9 cellular contexts compared by ENCODE assay signal in the genomic region with DNA sequence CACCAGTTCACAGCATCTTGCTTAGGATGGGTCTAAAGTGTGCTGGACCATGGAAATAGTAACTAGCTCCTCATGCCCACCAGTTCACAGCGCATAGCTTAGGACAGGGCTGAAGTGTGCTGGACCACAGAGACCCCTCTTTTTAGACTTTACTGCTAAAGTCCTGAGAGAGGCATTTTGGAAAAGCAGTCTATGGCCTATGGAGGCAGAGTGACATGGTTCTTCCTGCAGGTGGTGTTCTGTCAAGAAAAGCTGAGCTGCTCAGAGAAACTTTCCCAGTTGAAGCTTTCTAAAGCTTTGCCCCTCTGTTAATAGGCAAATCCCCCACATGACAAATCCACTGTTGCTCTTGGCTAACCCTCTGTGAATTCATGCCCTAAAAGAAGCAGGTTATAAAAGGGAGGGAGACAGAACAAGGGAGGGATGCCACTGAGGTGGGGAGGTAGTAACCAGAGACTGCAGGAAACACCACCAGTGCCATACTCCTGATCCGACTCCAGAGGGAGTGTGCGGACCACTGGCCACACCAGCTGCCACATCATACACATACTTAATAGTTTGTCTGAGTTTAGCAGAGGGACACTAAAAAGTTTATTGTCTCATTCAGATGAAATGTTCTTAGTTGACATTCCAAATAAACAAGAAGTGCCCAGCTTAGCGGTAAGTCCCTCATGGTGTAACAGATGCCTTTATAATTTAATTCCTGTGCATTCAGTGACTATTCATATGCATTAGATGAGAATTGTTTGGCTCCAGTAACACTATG.
DNase-seq lines count a peak whose midpoint lies in the region; ATAC-seq and TF ChIP-seq lines count a peak whose summit lies in the region.
"Had no signal": no experiment of that assay in that cellular context is flagged by ENCODE, and none has a peak within 500 bp of the region (broad histone marks: within the 10 kb centered on the region; RNA-seq: fewer than 3 reads in every experiment).

No MANE protein-coding gene starts in this region.

- H3K4me3 ChIP-seq in right atrium auricular region (no peak overlapping the region), Peyer's patch (no peak overlapping the region), uterus (no peak overlapping the region), esophagus squamous epithelium (no peak overlapping the region)

- H3K27ac ChIP-seq in right atrium auricular region (no peak overlapping the region), Peyer's patch (no peak overlapping the region), uterus (no peak overlapping the region), esophagus squamous epithelium (no peak overlapping the region)

- TF ChIP-seq CTCF in right atrium auricular region (IDR thresholded peaks at IDR 0.05) (peak in 1 of 2 donors; percentile 52), Peyer's patch (IDR thresholded peaks at IDR 0.05) (peak in 4 of 6 experiments; percentile 7 to 39 (median 31)), uterus (IDR thresholded peaks at IDR 0.05) (peak; percentile 41 to 62 (median 52)), esophagus squamous epithelium (IDR thresholded peaks at IDR 0.05) (peak in 3 of 6 experiments; percentile 12 to 34 (median 28))

- no peak for ATAC-seq in left ventricle myocardium superior
- ATAC-seq in GM21515 (IDR thresholded peaks at IDR 0.05; ENCODE audit: unreplicated experiment): no peak

- DNase-seq in right atrium auricular region (ENCODE audit: low spot score) (peak; percentile 53), left ventricle myocardium superior (no peak), Peyer's patch (no peak), fibroblast of the conjunctiva (ENCODE audit: low read depth) (peak; percentile 14), uterus (peak in 1 of 2 donors; percentile 31), esophagus squamous epithelium (lab: John Stamatoyannopoulos, UW) (no peak)
- DNase-seq in effector CD8-positive, alpha-beta T cell (lab: John Stamatoyannopoulos, UW): no peak
- DNase-seq: naive B cell had no signal

- H3K9me3 ChIP-seq in right atrium auricular region: no peaks in the 10 kb centered on the region
- no peaks in the 10 kb centered on the region for H3K9me3 ChIP-seq in Peyer's patch
- no peaks in the 10 kb centered on the region for H3K9me3 ChIP-seq in uterus
- no peaks in the 10 kb centered on the region for H3K9me3 ChIP-seq in esophagus squamous epithelium

- intact Hi-C loops in left ventricle myocardium superior (cut with micrococcal nuclease) (no loop called here), uterus (cut with DNase I; ENCODE audit: low total_unique reads) (no loop called here), esophagus squamous epithelium (cut with DNase I) (no loop called here)

- 70% methylated on average over 4 of the region's 4 CpGs for WGBS in esophagus squamous epithelium, 2 donors

- no peak for TF ChIP-seq POLR2A in Peyer's patch (IDR thresholded peaks at IDR 0.05)
- TF ChIP-seq POLR2A in uterus (IDR thresholded peaks at IDR 0.05): no peak
- TF ChIP-seq POLR2A in esophagus squamous epithelium (IDR thresholded peaks at IDR 0.05): no peak

- H3K36me3 ChIP-seq in right atrium auricular region: no peaks in the 10 kb centered on the region
- H3K36me3 ChIP-seq in Peyer's patch: no peaks in the 10 kb centered on the region
- no peaks in the 10 kb centered on the region for H3K36me3 ChIP-seq in uterus
- no peaks in the 10 kb centered on the region for H3K36me3 ChIP-seq in esophagus squamous epithelium

- no peaks in the 10 kb centered on the region for H3K4me1 ChIP-seq in right atrium auricular region
- H3K4me1 ChIP-seq in Peyer's patch: no peaks in the 10 kb centered on the region
- H3K4me1 ChIP-seq in uterus: no peaks in the 10 kb centered on the region
- H3K4me1 ChIP-seq in esophagus squamous epithelium: no peaks in the 10 kb centered on the region

- H3K27me3 ChIP-seq in right atrium auricular region (no peaks in the 10 kb centered on the region), Peyer's patch (no peaks in the 10 kb centered on the region), uterus (no peaks in the 10 kb centered on the region), esophagus squamous epithelium (peaks cover 0 to 10% (median 0%) of the 10 kb centered on the region in 4 donors)

Comparison
In these comparisons a context has a peak if more than half of its experiments do, and no peak if none do; other contexts are left out.
1. DNase-seq: peak in right atrium auricular region (single experiment) and fibroblast of the conjunctiva (single experiment); none in left ventricle myocardium superior (single experiment), Peyer's patch (0 of 3), esophagus squamous epithelium (single experiment) and effector CD8-positive, alpha-beta T cell (single experiment).